Comparison of ENCODE assay signal across 16 cellular contexts in genomic region chr18:11674119-11674518, GRCh38. TPM values are rescaled to one million over a fixed set of nuclear protein-coding genes. Genes with fewer than 3 reads are reported as not detected.
DNase-seq lines count a peak whose midpoint lies in the region; TF ChIP-seq lines count a peak whose summit lies in the region.
"Had no signal": no experiment of that assay in that cellular context is flagged by ENCODE, and none has a peak within 500 bp of the region (broad histone marks: within the 10 kb centered on the region; RNA-seq: fewer than 3 reads in every experiment).

No MANE protein-coding gene starts in this region.

- no peak overlapping the region for H3K9ac ChIP-seq in endodermal cell (ENCODE audit: extremely low read depth, low read length, poor library complexity, severe bottlenecking)
- H3K9ac ChIP-seq: BLaER1 had no signal

- no peak overlapping the region for H3K4me3 Mint-ChIP-seq in endodermal cell
- H3K4me3 Mint-ChIP-seq in osteocyte (ENCODE audit: unreplicated experiment) = no peak overlapping the region
- H3K4me3 Mint-ChIP-seq: B cell; CD4-positive, CD25-positive, alpha-beta regulatory T cell; CD8-positive, alpha-beta T cell had no signal

- H3K27me3 ChIP-seq in endodermal cell (ENCODE audit: control insufficient read depth, insufficient read depth, low read length, poor library complexity, severe bottlenecking) (no peaks in the 10 kb centered on the region), esophagus muscularis mucosa (peaks cover 0 to 54% (median 0%) of the 10 kb centered on the region in 4 donors)
- H3K27me3 ChIP-seq: BLaER1 had no signal

- H3K36me3 Mint-ChIP-seq in endodermal cell (ENCODE audit: low read depth) (no peaks in the 10 kb centered on the region), osteocyte (ENCODE audit: unreplicated experiment) (no peaks in the 10 kb centered on the region)
- H3K36me3 Mint-ChIP-seq: CD4-positive, CD25-positive, alpha-beta regulatory T cell; CD8-positive, alpha-beta T cell had no signal

- intact Hi-C loops in esophagus muscularis mucosa (cut with DNase I) = no loop called here

- POLR2A ChIA-PET in HEK293 (lab: Yijun Ruan, JAX) = no interaction called here

- H3K4me1 Mint-ChIP-seq in endodermal cell (peaks cover 3% of the 10 kb centered on the region), osteocyte (ENCODE audit: unreplicated experiment) (no peaks in the 10 kb centered on the region)
- H3K4me1 Mint-ChIP-seq: B cell; CD4-positive, CD25-positive, alpha-beta regulatory T cell had no signal

- H3K9me3 Mint-ChIP-seq in endodermal cell (no peaks in the 10 kb centered on the region), osteocyte (ENCODE audit: unreplicated experiment) (no peaks in the 10 kb centered on the region)
- H3K9me3 Mint-ChIP-seq: CD4-positive, CD25-positive, alpha-beta regulatory T cell had no signal

- H3K9me3 ChIP-seq in HEK293 (ENCODE audit: control insufficient read depth, insufficient read depth, low read depth, low read length) (no peaks in the 10 kb centered on the region), endodermal cell (ENCODE audit: control insufficient read depth, low read length) (no peaks in the 10 kb centered on the region), esophagus muscularis mucosa (no peaks in the 10 kb centered on the region)
- H3K9me3 ChIP-seq: BLaER1, Caco-2, HAP-1 had no signal

- TF ChIP-seq CTCF in HEK293 (tag by site-specific recombination; IDR thresholded peaks at IDR 0.05) (no peak), endodermal cell (conservative IDR thresholded peaks at IDR 0.05) (no peak), esophagus muscularis mucosa (IDR thresholded peaks at IDR 0.05) (no peak), osteocyte (IDR thresholded peaks at IDR 0.05) (no peak)

- H3K36me3 ChIP-seq in HEK293 (ENCODE audit: control insufficient read depth in 2 of 2, insufficient read depth in 1 of 2, low read length in 2 of 2) (no peaks in the 10 kb centered on the region), endodermal cell (ENCODE audit: control insufficient read depth, insufficient read depth, low read length) (no peaks in the 10 kb centered on the region), esophagus muscularis mucosa (no peaks in the 10 kb centered on the region)
- H3K36me3 ChIP-seq: BLaER1, HAP-1 had no signal

- TF ChIP-seq POLR2A in esophagus muscularis mucosa (IDR thresholded peaks at IDR 0.05; ENCODE audit: low read depth) = no peak

- peaks cover 9% of the 10 kb centered on the region for H3K27me3 Mint-ChIP-seq in endodermal cell (ENCODE audit: insufficient read depth)
- H3K27me3 Mint-ChIP-seq in osteocyte (ENCODE audit: unreplicated experiment) = peaks cover 58% of the 10 kb centered on the region

- H3K4me3 ChIP-seq in HEK293 (ENCODE audit: low read depth, low read length) (no peak overlapping the region), endodermal cell (ENCODE audit: low read length) (no peak overlapping the region), esophagus muscularis mucosa (no peak overlapping the region)
- H3K4me3 ChIP-seq: BLaER1, HAP-1 had no signal

- H3K27ac ChIP-seq in HEK293 (ENCODE audit: extremely low read depth, low read depth, low read length) = no peak overlapping the region
- no peak overlapping the region for H3K27ac ChIP-seq in endodermal cell (ENCODE audit: low read depth, low read length)
- no peak overlapping the region for H3K27ac ChIP-seq in esophagus muscularis mucosa (replicated peaks in 1 of 4)
- H3K27ac ChIP-seq: BLaER1, C4-2B had no signal

- CTCF ChIA-PET in HEK293 (lab: Yijun Ruan, JAX) = interaction anchor here (0.5 to 1.5 kb wide), 6 partner anchors 11 to 220 kb away, joined by 3 to 7 read pairs (median 4); no protein-coding TSS in a partner anchor

- H3K27ac Mint-ChIP-seq in endodermal cell (no peak overlapping the region), osteocyte (ENCODE audit: unreplicated experiment) (no peak overlapping the region)
- H3K27ac Mint-ChIP-seq: B cell; CD8-positive, alpha-beta T cell had no signal

- H3K4me1 ChIP-seq in HEK293 (ENCODE audit: control insufficient read depth, insufficient read depth, low read length) (no peaks in the 10 kb centered on the region; the same call in 1 of the 2 replicates), endodermal cell (ENCODE audit: control insufficient read depth, insufficient read depth, low read length) (peaks cover 2% of the 10 kb centered on the region), esophagus muscularis mucosa (no peaks in the 10 kb centered on the region)
- H3K4me1 ChIP-seq: Caco-2, HAP-1 had no signal

- peak; percentile 7 for DNase-seq in endodermal cell
- DNase-seq in esophagus muscularis mucosa (ENCODE audit: extremely low spot score) = peak; percentile 75
- DNase-seq in osteocyte (ENCODE audit: extremely low spot score, unreplicated experiment) = peak; percentile 32
- DNase-seq in AG08395 (ENCODE audit: low spot score) = no peak
- no peak for DNase-seq in amniotic stem cell (lab: John Stamatoyannopoulos, UW)
- DNase-seq: Caco-2; CD4-positive, CD25-positive, alpha-beta regulatory T cell; CD8-positive, alpha-beta T cell; DMS153; DND-41; GOT3 had no signal

- WGBS in endodermal cell (ENCODE audit: insufficient coverage in 1 of 2, insufficient read length in 1 of 2), 2 experiments = 85 to 93% methylated on average over 2 to 3 of the region's 3 CpGs
- WGBS in esophagus muscularis mucosa = 78% methylated on average over 3 of the region's 3 CpGs

- TF ChIP-seq EP300 in esophagus muscularis mucosa (IDR thresholded peaks at IDR 0.05) = no peak

TF ChIP-seq in HEK293, 187 proteins besides CTCF, POLR2A, EP300 and RAD21:
- no peak for TF ChIP-seq ZNF133 (tag by site-specific recombination; IDR thresholded peaks at IDR 0.05)
- TF ChIP-seq, protein P1, sequence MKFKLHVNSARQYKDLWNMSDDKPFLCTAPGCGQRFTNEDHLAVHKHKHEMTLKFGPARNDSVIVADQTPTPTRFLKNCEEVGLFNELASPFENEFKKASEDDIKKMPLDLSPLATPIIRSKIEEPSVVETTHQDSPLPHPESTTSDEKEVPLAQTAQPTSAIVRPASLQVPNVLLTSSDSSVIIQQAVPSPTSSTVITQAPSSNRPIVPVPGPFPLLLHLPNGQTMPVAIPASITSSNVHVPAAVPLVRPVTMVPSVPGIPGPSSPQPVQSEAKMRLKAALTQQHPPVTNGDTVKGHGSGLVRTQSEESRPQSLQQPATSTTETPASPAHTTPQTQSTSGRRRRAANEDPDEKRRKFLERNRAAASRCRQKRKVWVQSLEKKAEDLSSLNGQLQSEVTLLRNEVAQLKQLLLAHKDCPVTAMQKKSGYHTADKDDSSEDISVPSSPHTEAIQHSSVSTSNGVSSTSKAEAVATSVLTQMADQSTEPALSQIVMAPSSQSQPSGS (tag by site-specific recombination; IDR thresholded peaks at IDR 0.05; ENCODE audit: low read depth) = peak; percentile 23; the same call in 1 of the 2 replicates
- TF ChIP-seq ZSCAN23 (tag by site-specific recombination; IDR thresholded peaks at IDR 0.05) = no peak
- TF ChIP-seq ZNF394 (tag by site-specific recombination; IDR thresholded peaks at IDR 0.05; ENCODE audit: borderline replicate concordance) = no peak
- TF ChIP-seq, protein P2, sequence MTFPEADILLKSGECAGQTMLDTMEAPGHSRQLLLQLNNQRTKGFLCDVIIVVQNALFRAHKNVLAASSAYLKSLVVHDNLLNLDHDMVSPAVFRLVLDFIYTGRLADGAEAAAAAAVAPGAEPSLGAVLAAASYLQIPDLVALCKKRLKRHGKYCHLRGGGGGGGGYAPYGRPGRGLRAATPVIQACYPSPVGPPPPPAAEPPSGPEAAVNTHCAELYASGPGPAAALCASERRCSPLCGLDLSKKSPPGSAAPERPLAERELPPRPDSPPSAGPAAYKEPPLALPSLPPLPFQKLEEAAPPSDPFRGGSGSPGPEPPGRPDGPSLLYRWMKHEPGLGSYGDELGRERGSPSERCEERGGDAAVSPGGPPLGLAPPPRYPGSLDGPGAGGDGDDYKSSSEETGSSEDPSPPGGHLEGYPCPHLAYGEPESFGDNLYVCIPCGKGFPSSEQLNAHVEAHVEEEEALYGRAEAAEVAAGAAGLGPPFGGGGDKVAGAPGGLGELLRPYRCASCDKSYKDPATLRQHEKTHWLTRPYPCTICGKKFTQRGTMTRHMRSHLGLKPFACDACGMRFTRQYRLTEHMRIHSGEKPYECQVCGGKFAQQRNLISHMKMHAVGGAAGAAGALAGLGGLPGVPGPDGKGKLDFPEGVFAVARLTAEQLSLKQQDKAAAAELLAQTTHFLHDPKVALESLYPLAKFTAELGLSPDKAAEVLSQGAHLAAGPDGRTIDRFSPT (tag by site-specific recombination; IDR thresholded peaks at IDR 0.05) = no peak
- no peak for TF ChIP-seq ZNF391 (tag by site-specific recombination; IDR thresholded peaks at IDR 0.05; ENCODE audit: borderline replicate concordance, low read depth)

RNA-seq across cellular contexts. Expression of gene GNAL, which starts 14.9 kb away (rescaled TPM):
- 10 to 100 TPM; 37.9 to 58.2 TPM for total RNA-seq in endodermal cell
- polyA plus RNA-seq in endodermal cell (2013, experiment 1 of 2) = 16.0 TPM
- polyA plus RNA-seq in endodermal cell (2013, experiment 2 of 2) = 17.5 TPM
- 10 to 100 TPM; 13.3 to 22.0 (median 19.9) TPM for total RNA-seq in esophagus muscularis mucosa
- total RNA-seq in osteocyte = 1.2 and 1.3 TPM in 2 replicates

Comparison
In these comparisons a context has a peak if more than half of its experiments do, and no peak if none do; other contexts are left out.
1. DNase-seq: peak in endodermal cell (single experiment), esophagus muscularis mucosa (single experiment) and osteocyte (single experiment); none in AG08395 (single experiment) and amniotic stem cell (single experiment).